In genomic region chr9:126615791-126616447, GRCh38 we compare ENCODE assay signal across 16 cellular contexts. TPM values are rescaled to one million over a fixed set of nuclear protein-coding genes. Genes with fewer than 3 reads are reported as not detected.
DNase-seq lines count a peak whose midpoint lies in the region; ATAC-seq, FAIRE-seq and TF ChIP-seq lines count a peak whose summit lies in the region.
"Had no signal": no experiment of that assay in that cellular context is flagged by ENCODE, and none has a peak within 500 bp of the region (broad histone marks: within the 10 kb centered on the region; RNA-seq: fewer than 3 reads in every experiment).

No MANE protein-coding gene starts in this region.

- BruUV-seq in endothelial cell of umbilical vein (replicated peaks; lab: Mats Ljungman, UMichigan), result no TSS peak

- peaks cover 23% of the 10 kb centered on the region for H3K4me1 Mint-ChIP-seq in activated CD4-positive, alpha-beta memory T cell treated with anti-CD3 and anti-CD28 coated beads, Interleukin-2, amount 10 ng/mL, durations not matched to agents 7 days and 5 days
- peaks cover 30% of the 10 kb centered on the region for H3K4me1 Mint-ChIP-seq in activated CD4-positive, alpha-beta memory T cell treated with anti-CD3 and anti-CD28 coated beads for 36 hours (ENCODE audit: low read depth)
- peaks cover 19% of the 10 kb centered on the region for H3K4me1 Mint-ChIP-seq in progenitor cell of endocrine pancreas (ENCODE audit: low read depth)

- no peaks in the 10 kb centered on the region for H4K20me1 ChIP-seq in endothelial cell of umbilical vein (replicated peaks; ENCODE audit: control insufficient read depth, extremely low read depth, insufficient read depth, low read length)

- no peak overlapping the region for H2AFZ ChIP-seq in endothelial cell of umbilical vein (ENCODE audit: low read depth, low read length)

- POLR2A ChIA-PET in activated CD4-positive, alpha-beta memory T cell treated with anti-CD3 and anti-CD28 coated beads, Interleukin-2, amount 10 ng/mL, durations not matched to agents 7 days and 5 days (lab: Charles Lee), result interaction anchor here (0.6 kb wide), 1 partner anchor 173 kb away, joined by 3 read pairs; no protein-coding TSS in a partner anchor
- POLR2A ChIA-PET in activated CD4-positive, alpha-beta memory T cell treated with anti-CD3 and anti-CD28 coated beads for 36 hours (lab: Charles Lee), result no interaction called here
- POLR2A ChIA-PET in HEK293 (lab: Yijun Ruan, JAX), result interaction anchor here (1.0 kb wide), 1 partner anchor 52 kb away, joined by 3 read pairs; no protein-coding TSS in a partner anchor
- POLR2A ChIA-PET in endothelial cell of umbilical vein (lab: Charles Lee), result no interaction called here

- H3K4me1 ChIP-seq in HEK293 (ENCODE audit: control insufficient read depth, insufficient read depth, low read length), result peaks cover 5% of the 10 kb centered on the region; the same call in 1 of the 2 replicates
- no peaks in the 10 kb centered on the region for H3K4me1 ChIP-seq in endothelial cell of umbilical vein (ENCODE audit: control insufficient read depth, extremely low read depth, insufficient read depth, low read length)

- H3K9me3 ChIP-seq in HEK293 (ENCODE audit: control insufficient read depth, insufficient read depth, low read depth, low read length), result no peaks in the 10 kb centered on the region
- H3K9me3 ChIP-seq in endothelial cell of umbilical vein (replicated peaks; ENCODE audit: control insufficient read depth, insufficient read depth, low read length), result no peaks in the 10 kb centered on the region
- H3K9me3 ChIP-seq: A549, Caco-2, testis had no signal

- H3K27me3 Mint-ChIP-seq in activated CD4-positive, alpha-beta memory T cell treated with anti-CD3 and anti-CD28 coated beads, Interleukin-2, amount 10 ng/mL, durations not matched to agents 7 days and 5 days, result peaks cover 75% of the 10 kb centered on the region
- H3K27me3 Mint-ChIP-seq in activated CD4-positive, alpha-beta memory T cell treated with anti-CD3 and anti-CD28 coated beads for 36 hours, result peaks cover 72% of the 10 kb centered on the region
- H3K27me3 Mint-ChIP-seq in progenitor cell of endocrine pancreas, result peaks cover 79% of the 10 kb centered on the region

- no peak overlapping the region for H3K4me3 Mint-ChIP-seq in activated CD4-positive, alpha-beta memory T cell treated with anti-CD3 and anti-CD28 coated beads, Interleukin-2, amount 10 ng/mL, durations not matched to agents 7 days and 5 days
- no peak overlapping the region for H3K4me3 Mint-ChIP-seq in activated CD4-positive, alpha-beta memory T cell treated with anti-CD3 and anti-CD28 coated beads for 36 hours
- H3K4me3 Mint-ChIP-seq in progenitor cell of endocrine pancreas (ENCODE audit: low read depth), result peak overlapping the region; percentile 50

- H3K36me3 ChIP-seq in HEK293 (ENCODE audit: control insufficient read depth in 2 of 2, insufficient read depth in 1 of 2, low read length in 2 of 2) (peaks cover 0 to 15% of the 10 kb centered on the region in 2 experiments; a peak in 1 of 3 replicates), endothelial cell of umbilical vein (ENCODE audit: control insufficient read depth in 2 of 2, extremely low read depth in 1 of 2, insufficient read depth in 2 of 2, low read length in 2 of 2) (no peaks in the 10 kb centered on the region)

- dilution Hi-C loops in endothelial cell of umbilical vein (cut with MboI; ENCODE audit: extremely low pct_ligation_motif_present, low sequenced_read_pairs), result no loop called here

- no peaks in the 10 kb centered on the region for H3K9me3 Mint-ChIP-seq in activated CD4-positive, alpha-beta memory T cell treated with anti-CD3 and anti-CD28 coated beads, Interleukin-2, amount 10 ng/mL, durations not matched to agents 7 days and 5 days
- H3K9me3 Mint-ChIP-seq in activated CD4-positive, alpha-beta memory T cell treated with anti-CD3 and anti-CD28 coated beads for 36 hours, result no peaks in the 10 kb centered on the region
- H3K9me3 Mint-ChIP-seq in progenitor cell of endocrine pancreas (ENCODE audit: low read depth), result no peaks in the 10 kb centered on the region

- H3K27ac ChIP-seq in HEK293 (ENCODE audit: extremely low read depth, low read depth, low read length), result no peak overlapping the region
- H3K27ac ChIP-seq in endothelial cell of umbilical vein (ENCODE audit: insufficient read depth, low read depth, low read length), result no peak overlapping the region
- H3K27ac ChIP-seq: A549, testis had no signal

- DNase-seq in activated CD4-positive, alpha-beta memory T cell treated with anti-CD3 and anti-CD28 coated beads, Interleukin-2, amount 10 ng/mL, durations not matched to agents 7 days and 5 days, result no peak
- no peak for DNase-seq in activated CD4-positive, alpha-beta memory T cell treated with anti-CD3 and anti-CD28 coated beads for 36 hours
- DNase-seq in endothelial cell of umbilical vein (ENCODE audit: low read depth, low spot score) (no peak), progenitor cell of endocrine pancreas (ENCODE audit: low spot score, unreplicated experiment) (no peak), NCI-H2227 (lab: John Stamatoyannopoulos, UW; ENCODE audit: unreplicated experiment) (no peak)
- no peak for DNase-seq in NK-92 treated with Interleukin-12 subunit alpha and Interleukin-12 subunit beta, amount 100 ng/mL, for 24 hours (lab: John Stamatoyannopoulos, UW)
- DNase-seq: activated CD4-positive, alpha-beta T cell treated with anti-CD3 and anti-CD28 coated beads, Interleukin-2, amount 50 U/mL, for 1 hour; amniotic stem cell; Caco-2; NCI-H2171; SIG-M5; testis had no signal

- no peak overlapping the region for H3K9ac ChIP-seq in endothelial cell of umbilical vein (replicated peaks; ENCODE audit: extremely low read depth, insufficient read depth, low read length)

- intact Hi-C loops in activated CD4-positive, alpha-beta memory T cell treated with anti-CD3 and anti-CD28 coated beads for 36 hours (cut with micrococcal nuclease), result loop anchor here (5.0 to 10.0 kb wide), 2 partner anchors 61 to 169 kb away; no protein-coding TSS in a partner anchor
- intact Hi-C loops in endothelial cell of umbilical vein (cut with micrococcal nuclease), result loop anchor here (10.0 kb wide), 1 partner anchor 49 kb away; no protein-coding TSS in a partner anchor

- TF ChIP-seq CTCF in HEK293 (tag by site-specific recombination; IDR thresholded peaks at IDR 0.05) (peak; percentile 41; the same call in 1 of the 2 replicates), endothelial cell of umbilical vein (IDR thresholded peaks at IDR 0.05; ENCODE audit: extremely low read depth in 1 of 2, insufficient read depth in 1 of 2, low read depth in 1 of 2, low read length in 2 of 2) (no peak), progenitor cell of endocrine pancreas (IDR thresholded peaks at IDR 0.05; ENCODE audit: unreplicated experiment) (no peak)

- H3K27ac Mint-ChIP-seq in activated CD4-positive, alpha-beta memory T cell treated with anti-CD3 and anti-CD28 coated beads, Interleukin-2, amount 10 ng/mL, durations not matched to agents 7 days and 5 days, result peak overlapping the region; percentile 24
- no peak overlapping the region for H3K27ac Mint-ChIP-seq in activated CD4-positive, alpha-beta memory T cell treated with anti-CD3 and anti-CD28 coated beads for 36 hours
- H3K27ac Mint-ChIP-seq in progenitor cell of endocrine pancreas, result no peak overlapping the region

- no peak overlapping the region for H3K4me2 ChIP-seq in endothelial cell of umbilical vein (ENCODE audit: insufficient read depth, low read length)
- H3K4me2 ChIP-seq: A549 had no signal

- no peaks in the 10 kb centered on the region for H3K9me1 ChIP-seq in endothelial cell of umbilical vein (replicated peaks; ENCODE audit: control insufficient read depth, extremely low read depth, insufficient read depth, low read length)

- peaks cover 79 to 87% of the 10 kb centered on the region in 2 experiments for H3K27me3 ChIP-seq in endothelial cell of umbilical vein (ENCODE audit: control insufficient read depth in 2 of 2, insufficient read depth in 2 of 2, low read length in 2 of 2)
- H3K27me3 ChIP-seq: testis had no signal

- H3K36me3 Mint-ChIP-seq in activated CD4-positive, alpha-beta memory T cell treated with anti-CD3 and anti-CD28 coated beads, Interleukin-2, amount 10 ng/mL, durations not matched to agents 7 days and 5 days (ENCODE audit: low read depth), result peaks cover 7% of the 10 kb centered on the region
- no peaks in the 10 kb centered on the region for H3K36me3 Mint-ChIP-seq in activated CD4-positive, alpha-beta memory T cell treated with anti-CD3 and anti-CD28 coated beads for 36 hours
- H3K36me3 Mint-ChIP-seq in progenitor cell of endocrine pancreas (ENCODE audit: insufficient read depth), result no peaks in the 10 kb centered on the region

- FAIRE-seq in endothelial cell of umbilical vein (lab: Jason Lieb, UNC), result no peak
- FAIRE-seq: A549 had no signal

- TF ChIP-seq POLR2A in endothelial cell of umbilical vein (IDR thresholded peaks at IDR 0.05; ENCODE audit: low read depth, low read length), result no peak

- CTCF ChIA-PET in activated CD4-positive, alpha-beta memory T cell treated with anti-CD3 and anti-CD28 coated beads, Interleukin-2, amount 10 ng/mL, durations not matched to agents 7 days and 5 days (lab: Charles Lee), result interaction anchor here (1.9 kb wide), 1 partner anchor 74 kb away, joined by 6 read pairs; no protein-coding TSS in a partner anchor
- CTCF ChIA-PET in activated CD4-positive, alpha-beta memory T cell treated with anti-CD3 and anti-CD28 coated beads for 36 hours (lab: Charles Lee), result interaction anchor here (3.2 kb wide), 1 partner anchor 74 kb away, joined by 13 read pairs; no protein-coding TSS in a partner anchor
- CTCF ChIA-PET in HEK293 (lab: Yijun Ruan, JAX), result interaction anchor here (1.1 to 1.9 kb wide), 3 partner anchors 59 to 165 kb away, joined by 4 to 16 read pairs (median 4); no protein-coding TSS in a partner anchor
- CTCF ChIA-PET in endothelial cell of umbilical vein (lab: Charles Lee), result interaction anchor here (1.1 to 2.1 kb wide), 4 partner anchors 57 to 166 kb away, joined by 3 to 10 read pairs (median 4); no protein-coding TSS in a partner anchor

- H3K4me3 ChIP-seq in HEK293 (ENCODE audit: low read depth, low read length) (no peak overlapping the region), endothelial cell of umbilical vein (replicated peaks in 1 of 3; ENCODE audit: insufficient read depth in 1 of 3, low read depth in 1 of 3, low read length in 3 of 3) (no peak overlapping the region)
- H3K4me3 ChIP-seq: A549 had no signal

- no peaks in the 10 kb centered on the region for H3K79me2 ChIP-seq in endothelial cell of umbilical vein (ENCODE audit: control insufficient read depth, insufficient read depth, low read length)

- no peak for ATAC-seq in HG03565 (IDR thresholded peaks at IDR 0.05; ENCODE audit: unreplicated experiment)
- ATAC-seq: A549, esophagus mucosa had no signal

RNA-seq across cellular contexts. Expression of gene LMX1B, which starts 2.2 kb away (rescaled TPM):
- not detected for total RNA-seq in activated CD4-positive, alpha-beta memory T cell treated with anti-CD3 and anti-CD28 coated beads, Interleukin-2, amount 10 ng/mL, durations not matched to agents 7 days and 5 days
- total RNA-seq in activated CD4-positive, alpha-beta memory T cell treated with anti-CD3 and anti-CD28 coated beads for 36 hours, result not detected
- not detected in 2 replicates for total RNA-seq in endothelial cell of umbilical vein
- polyA plus RNA-seq in endothelial cell of umbilical vein, result not detected in 2 replicates
- polyA plus RNA-seq in endothelial cell of umbilical vein (2011; cell fraction: cytosol; rRNA removed), result not detected in 2 replicates
- polyA plus RNA-seq in endothelial cell of umbilical vein (2011; cell fraction: nucleus; rRNA removed), result not detected in 2 replicates
- polyA plus RNA-seq in endothelial cell of umbilical vein (2012), result not detected in 2 replicates
- polyA minus RNA-seq in endothelial cell of umbilical vein, result not detected in 2 replicates
- polyA minus RNA-seq in endothelial cell of umbilical vein (2011; cell fraction: cytosol; rRNA and poly(A)+ RNA removed), result not detected
- not detected in 2 replicates for polyA minus RNA-seq in endothelial cell of umbilical vein (2011; cell fraction: nucleus; rRNA and poly(A)+ RNA removed)
- total RNA-seq in progenitor cell of endocrine pancreas, result 9.1 and 11.0 TPM in 2 replicates
- total RNA-seq: esophagus mucosa had no signal

Comparison
In these comparisons a context has a peak if more than half of its experiments do, and no peak if none do; other contexts are left out.
1. POLR2A ChIA-PET loops: an anchor here in activated CD4-positive, alpha-beta memory T cell treated with anti-CD3 and anti-CD28 coated beads, Interleukin-2, amount 10 ng/mL, durations not matched to agents 7 days and 5 days (0.6 kb wide) and HEK293 (1.0 kb wide); none called in activated CD4-positive, alpha-beta memory T cell treated with anti-CD3 and anti-CD28 coated beads for 36 hours and endothelial cell of umbilical vein.